In the genomic region with DNA sequence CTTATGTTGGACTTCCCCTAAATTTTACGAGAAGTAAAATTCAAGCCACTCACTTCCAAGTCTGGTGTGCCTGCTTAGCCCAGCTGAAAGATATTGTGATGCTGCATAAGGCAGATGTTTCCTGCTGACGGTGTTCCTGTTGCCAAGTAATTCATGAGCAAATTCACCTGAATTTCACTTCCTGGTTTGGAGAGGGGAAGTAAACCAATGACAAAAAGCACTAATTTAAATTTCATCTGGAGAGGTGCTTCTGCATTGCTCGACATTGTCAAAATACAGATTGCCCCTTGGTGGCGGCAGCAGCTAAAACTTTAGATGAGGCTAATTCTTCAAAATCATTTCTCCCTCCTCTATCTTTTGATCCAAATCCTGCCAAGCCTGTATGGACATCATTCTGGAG, we compare ENCODE assay signal across 16 cellular contexts.
DNase-seq lines count a peak whose midpoint lies in the region; ATAC-seq, FAIRE-seq and TF ChIP-seq lines count a peak whose summit lies in the region.
"Had no signal": no experiment of that assay in that cellular context is flagged by ENCODE, and none has a peak within 500 bp of the region (broad histone marks: within the 10 kb centered on the region; RNA-seq: fewer than 3 reads in every experiment).

No MANE protein-coding gene starts in this region.

- H2AFZ ChIP-seq in HepG2 (ENCODE audit: low read length): no peak overlapping the region
- H2AFZ ChIP-seq: GM23248 had no signal

- TF ChIP-seq EP300 in HepG2 (IDR thresholded peaks at IDR 0.05; ENCODE audit: low read depth in 2 of 2, low read length in 2 of 2): no peak
- no peak for TF ChIP-seq EP300 in HepG2 (CRISPR knock-in tag; IDR thresholded peaks at IDR 0.05; ENCODE audit: borderline replicate concordance)

- intact Hi-C loops in HepG2 (cut with micrococcal nuclease; ENCODE audit: unreplicated experiment): loop anchor here (1.0 kb wide), 1 partner anchor 57 kb away; no protein-coding TSS in a partner anchor

- H3K4me2 ChIP-seq in HepG2 (ENCODE audit: low read depth, low read length): no peak overlapping the region

- no peaks in the 10 kb centered on the region for H3K36me3 ChIP-seq in HepG2 (replicated peaks in 1 of 2; ENCODE audit: control insufficient read depth in 1 of 2, insufficient read depth in 2 of 2, low read length in 2 of 2)

- H3K27me3 Mint-ChIP-seq in WTC11 (ENCODE audit: low read depth): no peaks in the 10 kb centered on the region
- H3K27me3 Mint-ChIP-seq in activated naive CD4-positive, alpha-beta T cell treated with anti-CD3 and anti-CD28 coated beads, Interleukin-2, amount 10 ng/mL, durations not matched to agents 7 days and 5 days: peaks cover 11% of the 10 kb centered on the region

- no peaks in the 10 kb centered on the region for H4K20me1 ChIP-seq in HepG2 (ENCODE audit: insufficient read depth, low read length)

- in situ Hi-C loops in KBM-7 (cut with MboI; ENCODE audit: low pct_unique_long_range_greater_than_20kb, low sequenced_read_pairs) (no loop called here), HepG2 (cut with HindIII; ENCODE audit: extremely low pct_ligation_motif_present, low pct_unique_long_range_greater_than_20kb) (no loop called here)

- no peak for FAIRE-seq in HepG2 (lab: Jason Lieb, UNC)
- FAIRE-seq: GM19239 had no signal

- H3K9ac ChIP-seq in HepG2 (ENCODE audit: insufficient read depth, low read depth, low read length): no peak overlapping the region
- H3K9ac ChIP-seq: GM23248 had no signal

- H3K9me3 Mint-ChIP-seq in WTC11: peaks cover 14% of the 10 kb centered on the region
- H3K9me3 Mint-ChIP-seq in activated naive CD4-positive, alpha-beta T cell treated with anti-CD3 and anti-CD28 coated beads, Interleukin-2, amount 10 ng/mL, durations not matched to agents 7 days and 5 days: no peaks in the 10 kb centered on the region
- H3K9me3 Mint-ChIP-seq: activated naive CD4-positive, alpha-beta T cell treated with anti-CD3 and anti-CD28 coated beads, Interleukin-2, amount 50 U/mL, for 24 hours had no signal

- no peaks in the 10 kb centered on the region for H3K4me1 ChIP-seq in HepG2 (ENCODE audit: insufficient read depth, low read length)
- H3K4me1 ChIP-seq: testis had no signal

- no peak for TF ChIP-seq POLR2A in HepG2 (IDR thresholded peaks at IDR 0.05; ENCODE audit: insufficient read depth in 1 of 2, low read depth in 2 of 2, low read length in 2 of 2)

- TF ChIP-seq CTCF in WTC11 (IDR thresholded peaks at IDR 0.05): no peak
- peak; percentile 49 for TF ChIP-seq CTCF in HepG2 (CRISPR knock-in tag; IDR thresholded peaks at IDR 0.05)

- no peak for TF ChIP-seq RAD21 in HepG2 (CRISPR knock-in tag; IDR thresholded peaks at IDR 0.05)

- BruUV-seq in HepG2 (replicated peaks; lab: Mats Ljungman, UMichigan): no TSS peak

- POLR2A ChIA-PET in WTC11 (lab: Charles Lee) (interaction anchor here (0.5 kb wide), 1 partner anchor 160 kb away, joined by 3 read pairs; the partner anchor contains the start of gene TMEM132B), HepG2 (lab: Yijun Ruan, JAX) (no interaction called here)

- ATAC-seq in WTC11: peak; percentile 83
- no peak for ATAC-seq in HepG2
- no peak for ATAC-seq in GM18517 (IDR thresholded peaks at IDR 0.05; ENCODE audit: unreplicated experiment)
- no peak for ATAC-seq in GM18520 (IDR thresholded peaks at IDR 0.05; ENCODE audit: unreplicated experiment)

- DNase-seq in DMS153 (lab: John Stamatoyannopoulos, UW): peak; percentile 83
- DNase-seq in KBM-7: peak; percentile 28
- no peak for DNase-seq in WTC11 (ENCODE audit: low spot score)
- DNase-seq in HepG2 (ENCODE audit: low spot score): no peak
- no peak for DNase-seq in GF-D8 (lab: John Stamatoyannopoulos, UW)
- DNase-seq in activated naive CD4-positive, alpha-beta T cell treated with anti-CD3 and anti-CD28 coated beads, Interleukin-2, amount 10 ng/mL, durations not matched to agents 7 days and 5 days: no peak
- DNase-seq: CD4-positive, CD25-positive, alpha-beta regulatory T cell; central memory CD4-positive, alpha-beta T cell; GM23248; IMR-90; testis had no signal

- no peaks in the 10 kb centered on the region for H3K9me3 ChIP-seq in HepG2 (ENCODE audit: low read length)
- H3K9me3 ChIP-seq: testis had no signal

- H3K4me3 ChIP-seq in HepG2 (replicated peaks in 1 of 3; ENCODE audit: insufficient read depth in 1 of 3, low read depth in 2 of 3, low read length in 3 of 3): no peak overlapping the region
- H3K4me3 ChIP-seq: GM23248, testis had no signal

- no peak overlapping the region for H3K27ac ChIP-seq in HepG2 (ENCODE audit: extremely low read length, insufficient read depth, low read length)
- H3K27ac ChIP-seq: epithelial cell of prostate, GM23248, testis had no signal

- H3K4me1 Mint-ChIP-seq in WTC11: peaks cover 58% of the 10 kb centered on the region
- no peaks in the 10 kb centered on the region for H3K4me1 Mint-ChIP-seq in activated naive CD4-positive, alpha-beta T cell treated with anti-CD3 and anti-CD28 coated beads, Interleukin-2, amount 10 ng/mL, durations not matched to agents 7 days and 5 days
- H3K4me1 Mint-ChIP-seq: activated naive CD4-positive, alpha-beta T cell treated with anti-CD3 and anti-CD28 coated beads, Interleukin-2, amount 50 U/mL, for 24 hours; CD4-positive, CD25-positive, alpha-beta regulatory T cell had no signal

- H3K36me3 Mint-ChIP-seq in WTC11: peaks cover 29% of the 10 kb centered on the region
- no peaks in the 10 kb centered on the region for H3K36me3 Mint-ChIP-seq in activated naive CD4-positive, alpha-beta T cell treated with anti-CD3 and anti-CD28 coated beads, Interleukin-2, amount 10 ng/mL, durations not matched to agents 7 days and 5 days
- H3K36me3 Mint-ChIP-seq: activated naive CD4-positive, alpha-beta T cell treated with anti-CD3 and anti-CD28 coated beads, Interleukin-2, amount 50 U/mL, for 24 hours; CD4-positive, CD25-positive, alpha-beta regulatory T cell had no signal

- H3K4me3 Mint-ChIP-seq in WTC11: peak overlapping the region; percentile 48
- no peak overlapping the region for H3K4me3 Mint-ChIP-seq in activated naive CD4-positive, alpha-beta T cell treated with anti-CD3 and anti-CD28 coated beads, Interleukin-2, amount 10 ng/mL, durations not matched to agents 7 days and 5 days
- H3K4me3 Mint-ChIP-seq: activated naive CD4-positive, alpha-beta T cell treated with anti-CD3 and anti-CD28 coated beads, Interleukin-2, amount 50 U/mL, for 24 hours; CD4-positive, CD25-positive, alpha-beta regulatory T cell had no signal

- no peaks in the 10 kb centered on the region for H3K79me2 ChIP-seq in HepG2 (ENCODE audit: insufficient read depth, low read length)

- H3K27me3 ChIP-seq in HepG2 (ENCODE audit: control insufficient read depth in 1 of 2, insufficient read depth in 2 of 2, low read length in 2 of 2): peaks cover 0 to 9% of the 10 kb centered on the region in 2 experiments; a peak in 2 of 5 replicates
- H3K27me3 ChIP-seq: testis had no signal

- CTCF ChIA-PET in WTC11 (lab: Charles Lee) (interaction anchor here (1.1 to 6.7 kb wide), 2 partner anchors 13 to 58 kb away, joined by 3 to 68 read pairs; no protein-coding TSS in a partner anchor), HepG2 (lab: Yijun Ruan, JAX; ENCODE audit: low intra/inter-chr PET ratio, low total read pairs) (interaction anchor here (1.1 kb wide), 1 partner anchor 57 kb away, joined by 4 read pairs; no protein-coding TSS in a partner anchor)
- CTCF ChIA-PET in activated naive CD4-positive, alpha-beta T cell treated with anti-CD3 and anti-CD28 coated beads, Interleukin-2, amount 10 ng/mL, durations not matched to agents 7 days and 5 days (lab: Charles Lee): interaction anchor here (1.2 kb wide), 1 partner anchor 15 kb away, joined by 3 read pairs; no protein-coding TSS in a partner anchor

- peak overlapping the region; percentile 97 for H3K27ac Mint-ChIP-seq in WTC11
- no peak overlapping the region for H3K27ac Mint-ChIP-seq in activated naive CD4-positive, alpha-beta T cell treated with anti-CD3 and anti-CD28 coated beads, Interleukin-2, amount 10 ng/mL, durations not matched to agents 7 days and 5 days
- H3K27ac Mint-ChIP-seq: activated naive CD4-positive, alpha-beta T cell treated with anti-CD3 and anti-CD28 coated beads, Interleukin-2, amount 50 U/mL, for 24 hours; CD4-positive, CD25-positive, alpha-beta regulatory T cell had no signal

- 5% methylated on average over 4 of the region's 4 CpGs for WGBS in HepG2 (ENCODE audit: low lambda C conversion rate)

TF ChIP-seq in WTC11, 78 proteins besides CTCF, POLR2A, EP300 and RAD21 (continues in another document):
- 0 out of 2 replicates have a peak, but pooled peaks have one; percentile 28 for TF ChIP-seq FOXK1 (CRISPR knock-in tag; IDR thresholded peaks at IDR 0.05)
- TF ChIP-seq NFE2L1 (CRISPR knock-in tag; IDR thresholded peaks at IDR 0.05): no peak
- TF ChIP-seq PRRX2 (CRISPR knock-in tag; IDR thresholded peaks at IDR 0.05): no peak
- TF ChIP-seq ZBTB21 (CRISPR knock-in tag; IDR thresholded peaks at IDR 0.05; ENCODE audit: borderline replicate concordance): peak; percentile 27; the same call in 1 of the 2 replicates
- no peak for TF ChIP-seq GABPB1 (CRISPR knock-in tag; IDR thresholded peaks at IDR 0.05)
- peak; percentile 94 for TF ChIP-seq ETV6 (CRISPR knock-in tag; IDR thresholded peaks at IDR 0.05)
- TF ChIP-seq ZNF219 (CRISPR knock-in tag; IDR thresholded peaks at IDR 0.05; ENCODE audit: borderline replicate concordance): no peak
- no peak for TF ChIP-seq ATF1 (CRISPR knock-in tag; IDR thresholded peaks at IDR 0.05)

TF ChIP-seq in HepG2, 621 proteins besides CTCF, POLR2A, EP300 and RAD21:
- TF ChIP-seq, protein P1, sequence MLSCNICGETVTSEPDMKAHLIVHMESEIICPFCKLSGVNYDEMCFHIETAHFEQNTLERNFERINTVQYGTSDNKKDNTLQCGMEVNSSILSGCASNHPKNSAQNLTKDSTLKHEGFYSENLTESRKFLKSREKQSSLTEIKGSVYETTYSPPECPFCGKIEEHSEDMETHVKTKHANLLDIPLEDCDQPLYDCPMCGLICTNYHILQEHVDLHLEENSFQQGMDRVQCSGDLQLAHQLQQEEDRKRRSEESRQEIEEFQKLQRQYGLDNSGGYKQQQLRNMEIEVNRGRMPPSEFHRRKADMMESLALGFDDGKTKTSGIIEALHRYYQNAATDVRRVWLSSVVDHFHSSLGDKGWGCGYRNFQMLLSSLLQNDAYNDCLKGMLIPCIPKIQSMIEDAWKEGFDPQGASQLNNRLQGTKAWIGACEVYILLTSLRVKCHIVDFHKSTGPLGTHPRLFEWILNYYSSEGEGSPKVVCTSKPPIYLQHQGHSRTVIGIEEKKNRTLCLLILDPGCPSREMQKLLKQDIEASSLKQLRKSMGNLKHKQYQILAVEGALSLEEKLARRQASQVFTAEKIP (CRISPR knock-in tag; IDR thresholded peaks at IDR 0.05; ENCODE audit: borderline replicate concordance): no peak
- TF ChIP-seq MTA3 (CRISPR knock-in tag; IDR thresholded peaks at IDR 0.05): no peak
- peak; percentile 66 for TF ChIP-seq STAG1 (CRISPR knock-in tag; IDR thresholded peaks at IDR 0.05)
- TF ChIP-seq SMC3 (IDR thresholded peaks at IDR 0.05; ENCODE audit: low read length): peak; percentile 15; the same call in 1 of the 2 replicates

Comparison
In these comparisons a context has a peak if more than half of its experiments do, and no peak if none do; other contexts are left out.
1. DNase-seq: peak in DMS153 (single experiment) and KBM-7 (single experiment); none in WTC11 (single experiment), HepG2 (single experiment), GF-D8 (single experiment) and activated naive CD4-positive, alpha-beta T cell treated with anti-CD3 and anti-CD28 coated beads, Interleukin-2, amount 10 ng/mL, durations not matched to agents 7 days and 5 days (single experiment).